Comparison of ENCODE assay signal across 2 cellular contexts in genomic region chr6:137323860-137324259, GRCh38.
TF ChIP-seq lines count a peak whose summit lies in the region.

No MANE protein-coding gene starts in this region.

TF ChIP-seq in GM23338, 12 proteins besides CTCF, POLR2A, EP300 and RAD21 (continued from another document):
- no peak for TF ChIP-seq ZNF462 (CRISPR knock-in tag; IDR thresholded peaks at IDR 0.05)

TF ChIP-seq in WTC11, 78 proteins besides CTCF, POLR2A, EP300 and RAD21 (continued from another document):
- TF ChIP-seq ELF4 (CRISPR knock-in tag; IDR thresholded peaks at IDR 0.05; ENCODE audit: low read depth) (no peak), GABPB1 (CRISPR knock-in tag; IDR thresholded peaks at IDR 0.05) (no peak), TP53 (CRISPR knock-in tag; IDR thresholded peaks at IDR 0.05) (no peak), TEAD4 (CRISPR knock-in tag; IDR thresholded peaks at IDR 0.05) (no peak), HMGA2 (CRISPR knock-in tag; IDR thresholded peaks at IDR 0.05) (no peak), USF2 (CRISPR knock-in tag; IDR thresholded peaks at IDR 0.05) (no peak)
